8 cellular contexts compared by ENCODE assay signal in the genomic region with DNA sequence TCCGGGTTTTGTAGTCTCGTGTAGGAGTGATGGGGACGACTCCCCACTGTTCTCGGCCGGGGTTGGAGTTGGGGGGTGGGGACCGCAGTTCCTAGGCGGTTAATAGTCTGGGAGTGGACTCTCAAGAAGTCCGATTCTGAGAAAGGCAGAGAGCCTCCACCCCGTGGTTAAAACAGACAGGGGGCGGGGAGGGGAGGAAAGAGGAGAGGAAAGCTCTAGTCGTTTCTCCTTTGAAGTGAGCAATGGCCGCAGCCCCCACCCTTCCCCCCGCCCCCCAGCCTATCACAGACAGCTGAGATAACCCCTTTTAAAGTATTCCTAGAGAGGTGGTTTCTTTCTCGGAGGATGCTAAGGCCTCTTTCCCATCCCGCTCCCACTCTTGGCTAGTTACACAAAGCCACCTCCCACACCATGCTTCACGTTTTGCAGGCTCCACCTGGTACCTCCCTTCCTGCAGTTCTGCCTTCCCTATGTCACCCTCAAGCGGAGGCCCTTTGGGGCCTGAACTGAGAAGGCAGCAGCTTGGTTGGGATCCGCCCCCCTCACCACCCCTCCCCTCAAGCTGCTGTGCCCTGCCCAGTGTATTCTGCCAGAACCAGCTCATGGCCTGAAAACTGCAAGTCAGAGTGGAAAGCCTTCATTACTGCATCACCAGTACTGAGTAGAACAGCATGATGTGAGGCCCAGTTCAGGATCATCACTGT. TPM values are rescaled to one million over a fixed set of nuclear protein-coding genes. Genes with fewer than 3 reads are reported as not detected.
DNase-seq lines count a peak whose midpoint lies in the region; ATAC-seq, FAIRE-seq and TF ChIP-seq lines count a peak whose summit lies in the region.

No MANE protein-coding gene starts in this region.

- H3K9me3 ChIP-seq in BLaER1, result no peaks in the 10 kb centered on the region
- no peaks in the 10 kb centered on the region for H3K9me3 ChIP-seq in HUES48 (ENCODE audit: control insufficient read depth, insufficient read depth, low read length)
- no peaks in the 10 kb centered on the region for H3K9me3 ChIP-seq in left lung

- 0 out of 2 replicates have a peak, but pooled peaks cover 16% of the 10 kb centered on the region for H4K20me1 ChIP-seq in BLaER1

- ATAC-seq in left lung, result no peak

- peak overlapping the region; percentile 77 for H3K9ac ChIP-seq in BLaER1
- no peak overlapping the region for H3K9ac ChIP-seq in HUES48 (ENCODE audit: low read depth, low read length)

- peaks cover 41% of the 10 kb centered on the region for H3K4me1 ChIP-seq in BLaER1
- H3K4me1 ChIP-seq in HUES48 (ENCODE audit: control insufficient read depth, insufficient read depth, low read length), result peaks cover 10% of the 10 kb centered on the region
- peaks cover 11 to 29% of the 10 kb centered on the region in 2 donors for H3K4me1 ChIP-seq in left lung

- peak overlapping the region; percentile 48 for H3K27ac ChIP-seq in BLaER1
- H3K27ac ChIP-seq in HUES48 (ENCODE audit: low read depth, low read length), result peak overlapping the region; percentile 77
- peak overlapping the region; percentile 87 for H3K27ac ChIP-seq in VCaP
- peak overlapping the region; percentile 95 to 96 for H3K27ac ChIP-seq in left lung

- H3K36me3 ChIP-seq in BLaER1 (peaks cover 55% of the 10 kb centered on the region), HUES48 (ENCODE audit: control insufficient read depth, insufficient read depth, low read length) (peaks cover 47% of the 10 kb centered on the region), left lung (peaks cover 0 to 28% of the 10 kb centered on the region in 2 donors)

- peak overlapping the region; percentile 94 for H3K4me2 ChIP-seq in BLaER1

- H3K27me3 ChIP-seq in BLaER1 (no peaks in the 10 kb centered on the region), HUES48 (ENCODE audit: control insufficient read depth, insufficient read depth, low read length) (no peaks in the 10 kb centered on the region), left lung (no peaks in the 10 kb centered on the region)

- DNase-seq in cerebellar cortex (ENCODE audit: low spot score), result peak; percentile 41
- no peak for DNase-seq in left lung
- DNase-seq in stimulated activated CD4-positive, alpha-beta T cell treated with anti-CD3 and anti-CD28 coated beads, TNF-alpha, amount 100 ng/mL, for 24 hours (ENCODE audit: low read depth in 3 of 3), result peak in 2 of 3 experiments; percentile 58 to 80
- no peak for DNase-seq in DMS153 treated with DMSO at 0.1 percent for 48 hours (lab: John Stamatoyannopoulos, UW; ENCODE audit: unreplicated experiment)
- DNase-seq in D721Med (ENCODE audit: insufficient read length, low spot score), result no peak

- FAIRE-seq in D721Med (lab: Jason Lieb, UNC), result no peak

- TF ChIP-seq CTCF in VCaP (conservative IDR thresholded peaks at IDR 0.05) (no peak), left lung (IDR thresholded peaks at IDR 0.05) (no peak), D721Med (IDR thresholded peaks at IDR 0.05; ENCODE audit: insufficient read depth, missing control alignments) (no peak)

- H3K4me3 ChIP-seq in BLaER1, result peak overlapping the region; percentile 72
- H3K4me3 ChIP-seq in HUES48 (ENCODE audit: low read depth, low read length), result peak overlapping the region; percentile 88
- H3K4me3 ChIP-seq in left lung, result peak overlapping the region; percentile 55 to 62

- intact Hi-C loops in left lung (cut with DNase I), result no loop called here

RNA-seq across cellular contexts. Expression of a gene that starts 0.9 kb away (rescaled TPM):
- 10 to 100 TPM; 80.2 to 90.2 TPM for total RNA-seq in left lung

RNA-seq across cellular contexts. Expression of a gene that starts 1.7 kb away (rescaled TPM):
- total RNA-seq in left lung, result 1 to 10 TPM; 2.0 to 7.7 TPM

RNA-seq across cellular contexts. Expression of a gene that starts 12.1 kb away (rescaled TPM):
- total RNA-seq in left lung, result 1 to 10 TPM; 2.0 to 3.3 TPM

RNA-seq across cellular contexts. Expression of a gene that starts 14.5 kb away (rescaled TPM):
- total RNA-seq in left lung, result 100 to 1,000 TPM; 394 to 521 TPM

RNA-seq across cellular contexts. Expression of a gene that starts 20.3 kb away (rescaled TPM):
- total RNA-seq in left lung, result 10 to 100 TPM; 24.5 to 27.1 TPM

Comparison
In these comparisons a context has a peak if more than half of its experiments do, and no peak if none do; other contexts are left out.
1. DNase-seq: peak in cerebellar cortex (single experiment) and stimulated activated CD4-positive, alpha-beta T cell treated with anti-CD3 and anti-CD28 coated beads, TNF-alpha, amount 100 ng/mL, for 24 hours (2 of 3); none in left lung (0 of 2), DMS153 treated with DMSO at 0.1 percent for 48 hours (single experiment) and D721Med (single experiment).
2. Peak in every context shown above with its lines, with median percentiles within 50 percentile points of each other: H3K27ac ChIP-seq and H3K4me3 ChIP-seq.